Comparison of ENCODE assay signal across 1 cellular context in genomic region chr2:84643991-84644390, GRCh38.
TF ChIP-seq lines count a peak whose summit lies in the region.

No MANE protein-coding gene starts in this region.

TF ChIP-seq in Ishikawa, 13 proteins besides CTCF, POLR2A, EP300 and RAD21:
- no peak for TF ChIP-seq REST (IDR thresholded peaks at IDR 0.05; ENCODE audit: low read depth)
- TF ChIP-seq YY1 (IDR thresholded peaks at IDR 0.05; ENCODE audit: low read depth): no peak
- TF ChIP-seq NFIC (IDR thresholded peaks at IDR 0.05): peak; percentile 28; the same call in 1 of the 2 replicates
- no peak for TF ChIP-seq TAF1 (IDR thresholded peaks at IDR 0.05; ENCODE audit: low read depth)
